Comparison of ENCODE assay signal across 24 cellular contexts in genomic region chr21:35382696-35383095, GRCh38.
DNase-seq lines count a peak whose midpoint lies in the region; ATAC-seq and TF ChIP-seq lines count a peak whose summit lies in the region.
"Had no signal": no experiment of that assay in that cellular context is flagged by ENCODE, and none has a peak within 500 bp of the region (broad histone marks: within the 10 kb centered on the region; RNA-seq: fewer than 3 reads in every experiment).

No MANE protein-coding gene starts in this region.

- no peak overlapping the region for H3K23ac ChIP-seq in mesendoderm (ENCODE audit: low read length)

- H2BK5ac ChIP-seq in mesendoderm (ENCODE audit: low read length): no peak overlapping the region

- peak overlapping the region; percentile 16 for H3K18ac ChIP-seq in mesendoderm (ENCODE audit: low read length)

- no CpG with 5 or more reads among the region's 6 CpGs for WGBS in mesendoderm (ENCODE audit: extremely low coverage, insufficient coverage, low lambda C conversion rate)

- H3K4me1 ChIP-seq in mesendoderm (ENCODE audit: control insufficient read depth, low read depth, low read length): peaks cover 2% of the 10 kb centered on the region
- H3K4me1 ChIP-seq: A549 had no signal

- no peak overlapping the region for H2AK5ac ChIP-seq in mesendoderm (ENCODE audit: low read length)

- H3K56ac ChIP-seq in mesendoderm (ENCODE audit: low read length): no peak overlapping the region

- no peak for ATAC-seq in activated naive CD8-positive, alpha-beta T cell treated with anti-CD3 and anti-CD28 coated beads, Interleukin-2, amount 50 U/mL, for 24 hours
- ATAC-seq in GM19035 (IDR thresholded peaks at IDR 0.05; ENCODE audit: unreplicated experiment): no peak
- ATAC-seq: A549; CD8-positive, alpha-beta T cell; SK-N-SH treated with all-trans-retinoic acid at 6 μM for 48 hours had no signal

- H3K4me2 ChIP-seq in mesendoderm (ENCODE audit: low read length): no peak overlapping the region
- H3K4me2 ChIP-seq: A549 had no signal

- no peaks in the 10 kb centered on the region for H3K79me2 ChIP-seq in mesendoderm (ENCODE audit: control insufficient read depth, insufficient read depth, low read length)

- no peak for TF ChIP-seq CTCF in chondrocyte (IDR thresholded peaks at IDR 0.05)

- no peaks in the 10 kb centered on the region for H3K27me3 ChIP-seq in mesendoderm (ENCODE audit: insufficient read depth, low read length, poor library complexity)
- H3K27me3 ChIP-seq: SJCRH30 had no signal

- H3K4me1 Mint-ChIP-seq in chondrocyte (ENCODE audit: low read depth): peaks cover 44% of the 10 kb centered on the region
- peaks cover 6% of the 10 kb centered on the region for H3K4me1 Mint-ChIP-seq in activated naive CD8-positive, alpha-beta T cell treated with anti-CD3 and anti-CD28 coated beads, Interleukin-2, amount 50 U/mL, for 24 hours

- H3K27ac ChIP-seq in mesendoderm (ENCODE audit: low read depth, low read length): no peak overlapping the region
- H3K27ac ChIP-seq: A549, HL-60 had no signal

- H3K27me3 Mint-ChIP-seq in chondrocyte (ENCODE audit: low read depth): no peaks in the 10 kb centered on the region
- peaks cover 2% of the 10 kb centered on the region for H3K27me3 Mint-ChIP-seq in activated naive CD8-positive, alpha-beta T cell treated with anti-CD3 and anti-CD28 coated beads, Interleukin-2, amount 50 U/mL, for 24 hours
- H3K27me3 Mint-ChIP-seq: IgD-negative memory B cell had no signal

- peak overlapping the region; percentile 28 for H3K27ac Mint-ChIP-seq in chondrocyte (ENCODE audit: unreplicated experiment)
- H3K27ac Mint-ChIP-seq in activated naive CD8-positive, alpha-beta T cell treated with anti-CD3 and anti-CD28 coated beads, Interleukin-2, amount 50 U/mL, for 24 hours: no peak overlapping the region
- H3K27ac Mint-ChIP-seq: CD8-positive, alpha-beta T cell; IgD-negative memory B cell had no signal

- no peaks in the 10 kb centered on the region for H3K36me3 Mint-ChIP-seq in chondrocyte (ENCODE audit: low read depth)
- H3K36me3 Mint-ChIP-seq in activated naive CD8-positive, alpha-beta T cell treated with anti-CD3 and anti-CD28 coated beads, Interleukin-2, amount 50 U/mL, for 24 hours (ENCODE audit: low read depth): no peaks in the 10 kb centered on the region
- H3K36me3 Mint-ChIP-seq: CD8-positive, alpha-beta T cell had no signal

- H2BK120ac ChIP-seq in mesendoderm (ENCODE audit: low read depth, low read length): no peak overlapping the region

- H2BK15ac ChIP-seq in mesendoderm (replicated peaks; ENCODE audit: low read depth): no peak overlapping the region

- no peaks in the 10 kb centered on the region for H3K36me3 ChIP-seq in mesendoderm (ENCODE audit: control insufficient read depth, insufficient read depth, low read length)
- H3K36me3 ChIP-seq: SJCRH30 had no signal

- H3K9me3 Mint-ChIP-seq in chondrocyte (ENCODE audit: low read depth): peaks cover 8% of the 10 kb centered on the region
- no peaks in the 10 kb centered on the region for H3K9me3 Mint-ChIP-seq in activated naive CD8-positive, alpha-beta T cell treated with anti-CD3 and anti-CD28 coated beads, Interleukin-2, amount 50 U/mL, for 24 hours
- H3K9me3 Mint-ChIP-seq: CD8-positive, alpha-beta T cell had no signal

- no peak overlapping the region for H3K9ac ChIP-seq in mesendoderm (ENCODE audit: low read length)

- no peak overlapping the region for H4K5ac ChIP-seq in mesendoderm (ENCODE audit: low read length)

- no peak overlapping the region for H3K4ac ChIP-seq in mesendoderm (ENCODE audit: low read depth, low read length)

- H3K4me3 Mint-ChIP-seq in chondrocyte (ENCODE audit: unreplicated experiment): no peak overlapping the region
- no peak overlapping the region for H3K4me3 Mint-ChIP-seq in activated naive CD8-positive, alpha-beta T cell treated with anti-CD3 and anti-CD28 coated beads, Interleukin-2, amount 50 U/mL, for 24 hours
- H3K4me3 Mint-ChIP-seq: CD8-positive, alpha-beta T cell; IgD-negative memory B cell had no signal

- DNase-seq in M059J (ENCODE audit: low read depth) (peak; percentile 42), amniotic epithelial cell (ENCODE audit: low read depth) (peak; percentile 30), chondrocyte (ENCODE audit: low spot score) (no peak), mesendoderm (peak; percentile 32), activated gamma-delta T cell treated with Interleukin-2 at 50 U/mL for 16 hours (no peak)
- DNase-seq in activated naive CD8-positive, alpha-beta T cell treated with anti-CD3 and anti-CD28 coated beads, Interleukin-2, amount 50 U/mL, for 24 hours: no peak
- DNase-seq: C1 segment of cervical spinal cord; CD8-positive, alpha-beta T cell; DMS 273 treated with DMSO at 0.1 percent for 48 hours; DMS79; EL; GDM1; HCEC 1CT; MV-4-11; NCI-H1105; NCI-H1436 treated with DMSO at 0.1 percent for 48 hours; NCI-H2171 treated with DMSO at 0.1 percent for 48 hours; NCI-H748 treated with DMSO at 0.1 percent for 48 hours had no signal

- no peak overlapping the region for H4K8ac ChIP-seq in mesendoderm (ENCODE audit: low read depth, low read length)

- no peaks in the 10 kb centered on the region for H3K79me1 ChIP-seq in mesendoderm (ENCODE audit: low read length)

- H3K4me3 ChIP-seq in mesendoderm (ENCODE audit: low read length): no peak overlapping the region
- H3K4me3 ChIP-seq: A549, SJCRH30 had no signal

Comparison
In these comparisons a context has a peak if more than half of its experiments do, and no peak if none do; other contexts are left out.
1. DNase-seq: peak in M059J (single experiment), amniotic epithelial cell (single experiment) and mesendoderm (single experiment); none in chondrocyte (single experiment), activated naive CD8-positive, alpha-beta T cell treated with anti-CD3 and anti-CD28 coated beads, Interleukin-2, amount 50 U/mL, for 24 hours (single experiment) and activated gamma-delta T cell treated with Interleukin-2 at 50 U/mL for 16 hours (single experiment).